In genomic region chr17:50355701-50356341, GRCh38 we compare ENCODE assay signal across 14 cellular contexts. TPM values are rescaled to one million over a fixed set of nuclear protein-coding genes. Genes with fewer than 3 reads are reported as not detected.
"Had no signal": no experiment of that assay in that cellular context is flagged by ENCODE, and none has a peak within 500 bp of the region (broad histone marks: within the 10 kb centered on the region; RNA-seq: fewer than 3 reads in every experiment).

No MANE protein-coding gene starts in this region.

- H3K4me3 ChIP-seq: ascending aorta, left lung, pancreas, SK-N-MC, tibial nerve had no signal

- H3K4me3 Mint-ChIP-seq: activated CD4-positive, alpha-beta T cell treated with anti-CD3 and anti-CD28 coated beads for 36 hours; activated CD8-positive, alpha-beta T cell treated with anti-CD3 and anti-CD28 coated beads for 36 hours; activated naive CD8-positive, alpha-beta T cell treated with anti-CD3 and anti-CD28 coated beads for 36 hours; T-cell had no signal

- H3K27me3 ChIP-seq: ascending aorta, left lung, pancreas, tibial nerve had no signal

- H3K27me3 Mint-ChIP-seq: activated CD4-positive, alpha-beta T cell treated with anti-CD3 and anti-CD28 coated beads for 36 hours; activated CD8-positive, alpha-beta T cell treated with anti-CD3 and anti-CD28 coated beads for 36 hours; activated naive CD8-positive, alpha-beta T cell treated with anti-CD3 and anti-CD28 coated beads for 36 hours; T-cell had no signal

- DNase-seq: activated CD4-positive, alpha-beta T cell treated with anti-CD3 and anti-CD28 coated beads for 36 hours; activated CD8-positive, alpha-beta T cell treated with anti-CD3 and anti-CD28 coated beads for 36 hours; activated gamma-delta T cell treated with Interleukin-2 at 50 U/mL for 16 hours; activated naive CD8-positive, alpha-beta T cell treated with anti-CD3 and anti-CD28 coated beads for 36 hours; foreskin melanocyte; mesendoderm; T-cell had no signal

- H3K4me1 ChIP-seq: ascending aorta, left lung, pancreas had no signal

- H3K27ac Mint-ChIP-seq: activated CD4-positive, alpha-beta T cell treated with anti-CD3 and anti-CD28 coated beads for 36 hours; activated CD8-positive, alpha-beta T cell treated with anti-CD3 and anti-CD28 coated beads for 36 hours; T-cell had no signal

- FAIRE-seq: keratinocyte, pancreas had no signal

- H3K9me3 Mint-ChIP-seq: activated CD8-positive, alpha-beta T cell treated with anti-CD3 and anti-CD28 coated beads for 36 hours; activated naive CD8-positive, alpha-beta T cell treated with anti-CD3 and anti-CD28 coated beads for 36 hours; T-cell had no signal

- H3K27ac ChIP-seq: ascending aorta, left lung, pancreas, SK-N-MC, tibial nerve, VCaP had no signal

- H3K9me3 ChIP-seq: ascending aorta, left lung, pancreas, tibial nerve had no signal

- ATAC-seq: activated CD4-positive, alpha-beta T cell treated with anti-CD3 and anti-CD28 coated beads for 36 hours; activated CD8-positive, alpha-beta T cell treated with anti-CD3 and anti-CD28 coated beads for 36 hours; left lung; pancreas; T-cell had no signal

RNA-seq across cellular contexts. Expression of gene EME1, which starts 17.2 kb away (rescaled TPM):
- total RNA-seq: ascending aorta had no signal
